Comparison of ENCODE assay signal across 9 cellular contexts in the genomic region with DNA sequence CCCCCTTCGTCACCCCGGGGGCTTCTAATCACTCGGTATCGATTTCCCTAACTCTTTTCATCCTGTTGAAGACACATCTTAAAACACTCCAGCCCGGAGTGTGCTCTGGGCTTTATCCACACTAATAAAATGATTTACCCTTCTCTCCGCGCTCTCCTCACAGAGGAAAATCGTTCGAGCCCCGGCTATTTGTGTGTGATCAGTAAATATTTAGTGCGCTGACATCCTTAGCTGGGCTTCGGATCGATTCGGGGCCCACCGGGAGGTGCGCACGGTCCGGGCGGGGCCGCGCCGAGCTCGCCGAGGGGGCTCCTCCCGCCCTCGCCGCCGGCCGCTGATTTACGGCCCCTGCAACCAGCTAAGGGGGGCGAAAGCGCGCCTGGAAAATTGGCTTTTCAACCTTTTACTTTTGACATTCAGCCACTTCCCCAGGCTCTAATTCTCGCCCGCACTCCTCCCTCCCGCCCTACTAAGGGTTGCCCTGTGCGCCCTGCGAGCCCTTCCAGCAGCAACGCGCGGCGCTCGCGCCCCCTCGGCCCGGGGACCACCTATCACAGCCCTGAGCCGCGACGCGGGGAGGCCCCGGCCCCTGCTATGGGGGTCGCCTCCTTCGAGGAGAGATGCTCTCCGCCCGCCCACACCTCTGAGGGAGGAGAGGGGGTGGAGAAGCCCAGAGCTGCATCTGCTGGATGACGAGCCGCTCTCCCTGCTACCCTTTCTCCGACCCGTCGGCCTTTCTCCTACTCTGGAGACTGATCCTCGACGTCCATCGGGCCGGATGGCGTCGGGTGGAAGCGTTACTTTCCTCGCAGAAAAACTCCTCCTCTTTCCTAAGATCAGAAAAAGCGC. TPM values are rescaled to one million over a fixed set of nuclear protein-coding genes. Genes with fewer than 3 reads are reported as not detected.
DNase-seq lines count a peak whose midpoint lies in the region; ATAC-seq, FAIRE-seq and TF ChIP-seq lines count a peak whose summit lies in the region.
"Had no signal": no experiment of that assay in that cellular context is flagged by ENCODE, and none has a peak within 500 bp of the region (broad histone marks: within the 10 kb centered on the region; RNA-seq: fewer than 3 reads in every experiment).

No MANE protein-coding gene starts in this region.

- no peaks in the 10 kb centered on the region for H3K36me3 Mint-ChIP-seq in GM23338 (ENCODE audit: low read depth)

- peaks cover 46% of the 10 kb centered on the region for H3K4me1 Mint-ChIP-seq in GM23338

- FAIRE-seq in keratinocyte (lab: Jason Lieb, UNC): no peak

- H3K9ac ChIP-seq in keratinocyte (ENCODE audit: control insufficient read depth, extremely low read depth, insufficient read depth, low read length) (peak overlapping the region; percentile 30), skeletal muscle tissue (ENCODE audit: low read depth in 1 of 3, low read length in 3 of 3) (peak overlapping the region; percentile 33 to 76 (median 70))

- peak; percentile 48 for ATAC-seq in GM23338

- H4K20me1 ChIP-seq in GM23338 (replicated peaks; ENCODE audit: insufficient read depth): peaks cover 13% of the 10 kb centered on the region; the same call in 1 of the 2 replicates
- H4K20me1 ChIP-seq in keratinocyte (ENCODE audit: control insufficient read depth, extremely low read depth, insufficient read depth, low read length): no peaks in the 10 kb centered on the region

- dilution Hi-C loops in keratinocyte (cut with MboI; ENCODE audit: extremely low pct_ligation_motif_present, low sequenced_read_pairs): no loop called here

- H3K4me3 ChIP-seq in GM23338: peak overlapping the region; percentile 59
- peak overlapping the region in 1 of 2 donors; percentile 5 for H3K4me3 ChIP-seq in cardiac fibroblast (replicated peaks in 1 of 2; ENCODE audit: low read depth in 2 of 2, low read length in 2 of 2)
- peak overlapping the region; percentile 26 to 56 (median 50) for H3K4me3 ChIP-seq in keratinocyte (ENCODE audit: control insufficient read depth in 2 of 3, extremely low read depth in 1 of 3, insufficient read depth in 2 of 3, low read depth in 1 of 3, low read length in 3 of 3)
- peak overlapping the region; percentile 61 to 66 (median 65) for H3K4me3 ChIP-seq in skeletal muscle tissue (ENCODE audit: low read length in 3 of 3)
- H3K4me3 ChIP-seq in HAP-1: no peak overlapping the region

- TF ChIP-seq CTCF in GM23338 (conservative IDR thresholded peaks at IDR 0.05; ENCODE audit: low read depth in 2 of 2) (no peak), cardiac fibroblast (IDR thresholded peaks at IDR 0.05; ENCODE audit: low read depth, low read length) (no peak), keratinocyte (optimal IDR thresholded peaks at IDR 0.05 in 1 of 3, IDR thresholded peaks at IDR 0.05 in 1 of 3, conservative IDR thresholded peaks at IDR 0.05 in 1 of 3; ENCODE audit: extremely low read depth in 1 of 3, insufficient read depth in 2 of 3, low read length in 3 of 3) (no peak)

- H3K79me2 ChIP-seq in GM23338 (replicated peaks; ENCODE audit: insufficient read depth) (no peaks in the 10 kb centered on the region), keratinocyte (ENCODE audit: control insufficient read depth, insufficient read depth, low read length) (peaks cover 11% of the 10 kb centered on the region)

- H3K27ac ChIP-seq in GM23338 (ENCODE audit: low read depth) (no peak overlapping the region), keratinocyte (ENCODE audit: control insufficient read depth, insufficient read depth, low read length) (no peak overlapping the region), skeletal muscle tissue (ENCODE audit: low read depth, low read length) (peak overlapping the region; percentile 69)

- peak; percentile 70 for DNase-seq in GM23338 (ENCODE audit: low spot score)
- peak; percentile 17 to 54 for DNase-seq in cardiac fibroblast (ENCODE audit: low read depth in 2 of 2)
- DNase-seq in keratinocyte (ENCODE audit: low read depth, low spot score): no peak
- DNase-seq in HAP-1 (ENCODE audit: low spot score in 2 of 2): no peak
- DNase-seq in T1000 (lab: John Stamatoyannopoulos, UW): no peak
- no peak for DNase-seq in SHP77 treated with DMSO at 0.1 percent for 48 hours (lab: John Stamatoyannopoulos, UW)
- no peak for DNase-seq in NCI-H1436 (lab: John Stamatoyannopoulos, UW)
- DNase-seq: NCI-H2029 had no signal

- peaks cover 32% of the 10 kb centered on the region for H3F3A ChIP-seq in GM23338 (replicated peaks; ENCODE audit: low read depth)

- H3K9me2 ChIP-seq in GM23338 (ENCODE audit: insufficient read depth): no peaks in the 10 kb centered on the region

- H3K4me2 ChIP-seq in GM23338 (peak overlapping the region; percentile 89), keratinocyte (ENCODE audit: control insufficient read depth, extremely low read depth, insufficient read depth, low read depth, low read length) (peak overlapping the region; percentile 74)

- no peak overlapping the region for H3K27ac Mint-ChIP-seq in GM23338

- no peaks in the 10 kb centered on the region for H3K9me1 ChIP-seq in keratinocyte (ENCODE audit: control insufficient read depth, extremely low read depth, insufficient read depth, low read length)

- H2AFZ ChIP-seq in GM23338: peak overlapping the region; percentile 84
- peak overlapping the region; percentile 70 for H2AFZ ChIP-seq in keratinocyte (ENCODE audit: control insufficient read depth, low read length)

- peak overlapping the region; percentile 75 for H3K4me3 Mint-ChIP-seq in GM23338

- H3K27me3 Mint-ChIP-seq in GM23338 (ENCODE audit: insufficient read depth, low read depth, poor library complexity): peaks cover 92% of the 10 kb centered on the region

- in situ Hi-C loops in HAP-1 (cut with MboI; ENCODE audit: low sequenced_read_pairs): no loop called here

- H3K9me3 ChIP-seq in keratinocyte (ENCODE audit: control insufficient read depth, low read depth, low read length) (no peaks in the 10 kb centered on the region), skeletal muscle tissue (ENCODE audit: control insufficient read depth in 3 of 3, low read length in 3 of 3) (no peaks in the 10 kb centered on the region), HAP-1 (no peaks in the 10 kb centered on the region)

- H3K27me3 ChIP-seq in GM23338 (ENCODE audit: insufficient read depth) (peaks cover 100% of the 10 kb centered on the region), keratinocyte (ENCODE audit: control insufficient read depth, extremely low read depth, insufficient read depth, low read length) (peaks cover 17% of the 10 kb centered on the region), skeletal muscle tissue (ENCODE audit: control insufficient read depth in 3 of 3, insufficient read depth in 3 of 3, low read length in 3 of 3) (peaks cover 69 to 71% (median 70%) of the 10 kb centered on the region in 3 donors), HAP-1 (ENCODE audit: low read depth) (peaks cover 7% of the 10 kb centered on the region)

- H3K9me3 Mint-ChIP-seq in GM23338: no peaks in the 10 kb centered on the region; the same call in 2 of the 3 replicates

- H3K36me3 ChIP-seq in GM23338 (ENCODE audit: insufficient read depth): no peaks in the 10 kb centered on the region
- no peaks in the 10 kb centered on the region for H3K36me3 ChIP-seq in keratinocyte (ENCODE audit: control insufficient read depth in 2 of 2, extremely low read depth in 1 of 2, insufficient read depth in 2 of 2, low read length in 2 of 2)
- no peaks in the 10 kb centered on the region for H3K36me3 ChIP-seq in skeletal muscle tissue (ENCODE audit: control insufficient read depth in 3 of 3, insufficient read depth in 3 of 3, low read length in 3 of 3)
- H3K36me3 ChIP-seq in HAP-1 (replicated peaks): no peaks in the 10 kb centered on the region

- H3K4me1 ChIP-seq in GM23338 (ENCODE audit: insufficient read depth) (peaks cover 64% of the 10 kb centered on the region), keratinocyte (ENCODE audit: control insufficient read depth, extremely low read depth, insufficient read depth, low read length) (peaks cover 18% of the 10 kb centered on the region), skeletal muscle tissue (ENCODE audit: control insufficient read depth in 3 of 3, insufficient read depth in 3 of 3, low read length in 3 of 3) (peaks cover 12 to 23% (median 13%) of the 10 kb centered on the region in 3 donors), HAP-1 (peaks cover 12% of the 10 kb centered on the region)

TF ChIP-seq in GM23338, 12 proteins besides CTCF, POLR2A, EP300 and RAD21:
- TF ChIP-seq CREB1 (CRISPR knock-in tag; IDR thresholded peaks at IDR 0.05; ENCODE audit: low read depth): no peak
- peak; percentile 98 for TF ChIP-seq EZH2 (IDR thresholded peaks at IDR 0.05; ENCODE audit: low read depth, unreplicated experiment)
- no peak for TF ChIP-seq ZNF114 (CRISPR knock-in tag; IDR thresholded peaks at IDR 0.05)
- no peak for TF ChIP-seq NANOG (IDR thresholded peaks at IDR 0.05; ENCODE audit: borderline replicate concordance)
- no peak for TF ChIP-seq JUNB (IDR thresholded peaks at IDR 0.05; ENCODE audit: unreplicated experiment)

RNA-seq across cellular contexts. Expression of gene NR2F2, which starts 7.9 kb away (rescaled TPM):
- total RNA-seq in GM23338 (2014; rRNA removed; shearing (Covaris generic)): not detected in 2 replicates
- polyA plus RNA-seq in GM23338 (2016; fragmentation: Nextera tagmentation; extraction: Ambion mirVana): 0.16 and 0.23 TPM in 2 replicates
- 19.5 to 27.2 TPM (median 20.1 TPM) in 3 replicates for polyA plus RNA-seq in keratinocyte
- polyA plus RNA-seq in keratinocyte (2011; ENCODE audit: low read depth): 9.7 TPM
- polyA plus RNA-seq in keratinocyte (2011; cell fraction: cytosol; rRNA removed): 26.1 and 26.9 TPM in 2 replicates
- polyA plus RNA-seq in keratinocyte (2011; cell fraction: nucleus; rRNA removed): 40.5 and 46.0 TPM in 2 replicates
- polyA plus RNA-seq in keratinocyte (2012; ENCODE audit: low replicate concordance): 17.2 and 43.5 TPM in 2 replicates
- 12.0 to 19.7 TPM (median 19.2 TPM) in 3 replicates for polyA minus RNA-seq in keratinocyte
- 38.4 TPM for polyA minus RNA-seq in keratinocyte (2011; cell fraction: cytosol; rRNA and poly(A)+ RNA removed)
- 24.0 and 24.7 TPM in 2 replicates for polyA minus RNA-seq in keratinocyte (2011; cell fraction: nucleus; rRNA and poly(A)+ RNA removed)
- total RNA-seq in skeletal muscle tissue: 12.0 TPM

Comparison
In these comparisons a context has a peak if more than half of its experiments do, and no peak if none do; other contexts are left out.
1. DNase-seq: peak in GM23338 (single experiment) and cardiac fibroblast (2 of 2); none in keratinocyte (single experiment), HAP-1 (0 of 2), T1000 (single experiment), SHP77 treated with DMSO at 0.1 percent for 48 hours (single experiment) and NCI-H1436 (single experiment).
2. RNA of gene NR2F2, which starts 7.9 kb away (total RNA-seq): 12.0 TPM in skeletal muscle tissue (single experiment); not detected in GM23338; every median in the first group is over 10 times any median in the second.